Comparison of ENCODE assay signal across 1 cellular context in genomic region chr22:49953680-49954344, GRCh38.
TF ChIP-seq lines count a peak whose summit lies in the region.

No MANE protein-coding gene starts in this region.

TF ChIP-seq in liver, 16 proteins besides CTCF, POLR2A, EP300 and RAD21:
- TF ChIP-seq TAF1 (conservative IDR thresholded peaks at IDR 0.05) (no peak), ZBTB33 (IDR thresholded peaks at IDR 0.05) (no peak), NR2F2 (IDR thresholded peaks at IDR 0.05) (peak; percentile 37), HNF4G (IDR thresholded peaks at IDR 0.05) (no peak), JUND (IDR thresholded peaks at IDR 0.05) (no peak), ATF3 (IDR thresholded peaks at IDR 0.05) (no peak), HNF4A (conservative IDR thresholded peaks at IDR 0.05) (no peak), RXRA (IDR thresholded peaks at IDR 0.05) (no peak), FOXA2 (IDR thresholded peaks at IDR 0.05) (no peak), GABPA (IDR thresholded peaks at IDR 0.05 in 1 of 2, conservative IDR thresholded peaks at IDR 0.05 in 1 of 2) (peak in 1 of 2 donors; percentile 46), MAX (IDR thresholded peaks at IDR 0.05) (no peak), FOXA1 (IDR thresholded peaks at IDR 0.05) (no peak), YY1 (IDR thresholded peaks at IDR 0.05) (no peak), REST (IDR thresholded peaks at IDR 0.05) (no peak), EGR1 (IDR thresholded peaks at IDR 0.05; ENCODE audit: low read depth in 2 of 2) (no peak), SP1 (IDR thresholded peaks at IDR 0.05) (no peak)
